ENCODE assay signal across 8 cellular contexts in genomic region chr1:31645274-31645568, GRCh38. TPM values are rescaled to one million over a fixed set of nuclear protein-coding genes. Genes with fewer than 3 reads are reported as not detected.
A peak's percentile ranks its signal among the peaks of the same experiment; 100 is the strongest.
DNase-seq lines count a peak whose midpoint lies in the region; ATAC-seq and TF ChIP-seq lines count a peak whose summit lies in the region.

No MANE protein-coding gene starts in this region.

- no peak overlapping the region for H2BK5ac ChIP-seq in mesenchymal stem cell (ENCODE audit: low read depth, low read length, poor library complexity, severe bottlenecking)

- DNase-seq in activated naive CD4-positive, alpha-beta T cell treated with anti-CD3 and anti-CD28 coated beads, Interleukin-2, amount 10 ng/mL, durations not matched to agents 7 days and 5 days: no peak
- no peak for DNase-seq in activated naive CD4-positive, alpha-beta T cell (lab: John Stamatoyannopoulos, UW)
- no peak for DNase-seq in cardiac fibroblast (ENCODE audit: low read depth in 2 of 2)
- DNase-seq in mesenchymal stem cell: no peak
- DNase-seq in upper lobe of right lung: peak; percentile 91
- DNase-seq in NCI-H446 (lab: John Stamatoyannopoulos, UW): no peak
- no peak for DNase-seq in NCI-H1436 (lab: John Stamatoyannopoulos, UW)

- peak overlapping the region in 1 of 2 experiments; percentile 34 for H3K4ac ChIP-seq in mesenchymal stem cell (ENCODE audit: low read depth in 1 of 2, low read length in 2 of 2)

- H3K27me3 Mint-ChIP-seq in activated naive CD4-positive, alpha-beta T cell treated with anti-CD3 and anti-CD28 coated beads, Interleukin-2, amount 10 ng/mL, durations not matched to agents 7 days and 5 days: peaks cover 16% of the 10 kb centered on the region

- H3K18ac ChIP-seq in mesenchymal stem cell (ENCODE audit: low read depth in 1 of 2, low read length in 2 of 2): peak overlapping the region; percentile 44 to 52

- H3K27ac Mint-ChIP-seq in activated naive CD4-positive, alpha-beta T cell treated with anti-CD3 and anti-CD28 coated beads, Interleukin-2, amount 10 ng/mL, durations not matched to agents 7 days and 5 days: peak overlapping the region; percentile 100

- peaks cover 8% of the 10 kb centered on the region for H3K4me1 ChIP-seq in mesenchymal stem cell (ENCODE audit: control insufficient read depth, insufficient read depth, low read depth, low read length)
- peaks cover 40% of the 10 kb centered on the region for H3K4me1 ChIP-seq in upper lobe of right lung

- no peak overlapping the region for H4K91ac ChIP-seq in mesenchymal stem cell (ENCODE audit: low read length)

- H4K8ac ChIP-seq in mesenchymal stem cell (ENCODE audit: low read length): peak overlapping the region; percentile 41

- H3K79me1 ChIP-seq in mesenchymal stem cell (replicated peaks; ENCODE audit: low read length, poor library complexity, severe bottlenecking): peaks cover 18% of the 10 kb centered on the region

- H2BK12ac ChIP-seq in mesenchymal stem cell (ENCODE audit: low read length in 2 of 2): no peak overlapping the region

- under 1% methylated on average over 11 of the region's 11 CpGs for WGBS in mesenchymal stem cell

- intact Hi-C loops in upper lobe of right lung (cut with DNase I): no loop called here

- H3K36me3 Mint-ChIP-seq in activated naive CD4-positive, alpha-beta T cell treated with anti-CD3 and anti-CD28 coated beads, Interleukin-2, amount 10 ng/mL, durations not matched to agents 7 days and 5 days: no peaks in the 10 kb centered on the region

- H3K9me3 Mint-ChIP-seq in activated naive CD4-positive, alpha-beta T cell treated with anti-CD3 and anti-CD28 coated beads, Interleukin-2, amount 10 ng/mL, durations not matched to agents 7 days and 5 days: peaks cover 3% of the 10 kb centered on the region

- no peak overlapping the region for H2BK15ac ChIP-seq in mesenchymal stem cell (ENCODE audit: low read depth, poor library complexity, severe bottlenecking)

- no peak overlapping the region for H3K23ac ChIP-seq in mesenchymal stem cell (ENCODE audit: low read length in 2 of 2)

- H3K27me3 ChIP-seq in mesenchymal stem cell (ENCODE audit: control insufficient read depth in 1 of 2, insufficient read depth in 1 of 2, low read length in 2 of 2): no peaks in the 10 kb centered on the region
- H3K27me3 ChIP-seq in upper lobe of right lung: no peaks in the 10 kb centered on the region

- TF ChIP-seq CTCF in cardiac fibroblast (IDR thresholded peaks at IDR 0.05; ENCODE audit: low read depth, low read length) (no peak), upper lobe of right lung (IDR thresholded peaks at IDR 0.05) (no peak)

- ATAC-seq in upper lobe of right lung: no peak
- ATAC-seq in HG02970 (IDR thresholded peaks at IDR 0.05; ENCODE audit: low FRiP score, unreplicated experiment): no peak

- CTCF ChIA-PET in activated naive CD4-positive, alpha-beta T cell treated with anti-CD3 and anti-CD28 coated beads, Interleukin-2, amount 10 ng/mL, durations not matched to agents 7 days and 5 days (lab: Charles Lee): interaction anchor here (0.6 to 0.8 kb wide), 2 partner anchors 14 to 262 kb away, joined by 3 read pairs; no protein-coding TSS in a partner anchor

- H2BK120ac ChIP-seq in mesenchymal stem cell (ENCODE audit: low read depth, low read length): no peak overlapping the region

- H2AFZ ChIP-seq in mesenchymal stem cell (ENCODE audit: low read depth, low read length): no peak overlapping the region

- H3K9ac ChIP-seq in mesenchymal stem cell (ENCODE audit: low read length): peak overlapping the region; percentile 97

- H2AK5ac ChIP-seq in mesenchymal stem cell (ENCODE audit: low read length, severe bottlenecking): no peak overlapping the region

- H3K27ac ChIP-seq in mesenchymal stem cell (ENCODE audit: low read length, poor library complexity, severe bottlenecking) (peak overlapping the region; percentile 90), upper lobe of right lung (peak overlapping the region; percentile 100)

- H3K4me3 ChIP-seq in cardiac fibroblast (replicated peaks in 1 of 2; ENCODE audit: low read depth in 2 of 2, low read length in 2 of 2): peak overlapping the region; percentile 93 to 95
- peak overlapping the region; percentile 41 to 99 for H3K4me3 ChIP-seq in mesenchymal stem cell (ENCODE audit: insufficient read depth in 1 of 2, low read depth in 1 of 2, low read length in 2 of 2)
- H3K4me3 ChIP-seq in upper lobe of right lung: peak overlapping the region; percentile 97

- H3K4me3 Mint-ChIP-seq in activated naive CD4-positive, alpha-beta T cell treated with anti-CD3 and anti-CD28 coated beads, Interleukin-2, amount 10 ng/mL, durations not matched to agents 7 days and 5 days: peak overlapping the region; percentile 99

- H3K14ac ChIP-seq in mesenchymal stem cell (ENCODE audit: low read length in 2 of 2): no peak overlapping the region

- H3K36me3 ChIP-seq in mesenchymal stem cell (ENCODE audit: control insufficient read depth in 1 of 2, insufficient read depth in 2 of 2, low read depth in 1 of 2, low read length in 2 of 2): peaks cover 0 to 5% of the 10 kb centered on the region in 2 experiments
- no peaks in the 10 kb centered on the region for H3K36me3 ChIP-seq in upper lobe of right lung

- H3K9me3 ChIP-seq in mesenchymal stem cell (ENCODE audit: control insufficient read depth, low read length) (no peaks in the 10 kb centered on the region), upper lobe of right lung (no peaks in the 10 kb centered on the region)

- peak overlapping the region; percentile 55 for H3K4me2 ChIP-seq in mesenchymal stem cell (ENCODE audit: low read length, poor library complexity, severe bottlenecking)

- peaks cover 39% of the 10 kb centered on the region for H3K4me1 Mint-ChIP-seq in activated naive CD4-positive, alpha-beta T cell treated with anti-CD3 and anti-CD28 coated beads, Interleukin-2, amount 10 ng/mL, durations not matched to agents 7 days and 5 days

RNA-seq across cellular contexts. Expression of gene PEF1, which starts 0.5 kb away (rescaled TPM):
- 56.0 TPM for polyA plus RNA-seq in mesenchymal stem cell (2013, experiment 1 of 2)
- polyA plus RNA-seq in mesenchymal stem cell (2013, experiment 2 of 2): 55.6 TPM
- 69.9 TPM for total RNA-seq in upper lobe of right lung

RNA-seq across cellular contexts. Expression of gene HCRTR1, which starts 27.7 kb away (rescaled TPM):
- not detected for polyA plus RNA-seq in mesenchymal stem cell (2013, experiment 1 of 2)
- polyA plus RNA-seq in mesenchymal stem cell (2013, experiment 2 of 2): not detected
- not detected for total RNA-seq in upper lobe of right lung

RNA-seq across cellular contexts. Expression of gene COL16A1, which starts 58.6 kb away (rescaled TPM):
- 20.9 TPM for polyA plus RNA-seq in mesenchymal stem cell (2013, experiment 1 of 2)
- polyA plus RNA-seq in mesenchymal stem cell (2013, experiment 2 of 2): 18.3 TPM
- 28.9 TPM for total RNA-seq in upper lobe of right lung
